Comparison of ENCODE assay signal across 8 cellular contexts in genomic region chr2:177763532-177764265, GRCh38.
DNase-seq lines count a peak whose midpoint lies in the region; ATAC-seq and TF ChIP-seq lines count a peak whose summit lies in the region.

No MANE protein-coding gene starts in this region.

- H3K27me3 ChIP-seq in skeletal muscle tissue (ENCODE audit: control insufficient read depth in 3 of 3, insufficient read depth in 3 of 3, low read length in 3 of 3): no peaks in the 10 kb centered on the region

- no peaks in the 10 kb centered on the region for H3K9me3 ChIP-seq in skeletal muscle tissue (ENCODE audit: control insufficient read depth in 3 of 3, low read length in 3 of 3)

- no peak for TF ChIP-seq POLR2A in NB4 (IDR thresholded peaks at IDR 0.05; ENCODE audit: extremely low read depth, insufficient read length)

- H3K9ac ChIP-seq in skeletal muscle tissue (ENCODE audit: low read depth in 1 of 3, low read length in 3 of 3): peak overlapping the region in 1 of 3 donors; percentile 55

- H3K4me3 ChIP-seq in NB4 (ENCODE audit: low read depth, low read length) (no peak overlapping the region), skeletal muscle tissue (ENCODE audit: low read length in 3 of 3) (peak overlapping the region; percentile 39 to 57 (median 52))

- peak; percentile 91 for TF ChIP-seq CTCF in NB4 (IDR thresholded peaks at IDR 0.05; ENCODE audit: low read depth, low read length)

- DNase-seq in DMS79 treated with DMSO at 0.1 percent for 48 hours (lab: John Stamatoyannopoulos, UW) (peak; percentile 9), DMS79 (lab: John Stamatoyannopoulos, UW) (no peak), NB4 (ENCODE audit: low read depth) (peak; percentile 84), T-helper 1 cell (peak; percentile 38 to 70 (median 63)), amygdala (lab: John Stamatoyannopoulos, UW) (peak in 48 of 56 donors; percentile 3 to 74 (median 26)), hypothalamus (lab: John Stamatoyannopoulos, UW) (peak in 48 of 51 donors; percentile 3 to 75 (median 32))

- peak; percentile 99 for ATAC-seq in HG02678 (IDR thresholded peaks at IDR 0.05; ENCODE audit: unreplicated experiment)

- peaks cover 0 to 5% (median 0%) of the 10 kb centered on the region in 3 donors for H3K36me3 ChIP-seq in skeletal muscle tissue (ENCODE audit: control insufficient read depth in 3 of 3, insufficient read depth in 3 of 3, low read length in 3 of 3)

- peaks cover under 1 to 8% (median 8%) of the 10 kb centered on the region in 3 donors for H3K4me1 ChIP-seq in skeletal muscle tissue (ENCODE audit: control insufficient read depth in 3 of 3, insufficient read depth in 3 of 3, low read length in 3 of 3)

- H3K27ac ChIP-seq in skeletal muscle tissue (ENCODE audit: low read depth, low read length): no peak overlapping the region
